ENCODE assay signal across 12 cellular contexts in genomic region chr2:33214436-33214835, GRCh38.
DNase-seq lines count a peak whose midpoint lies in the region; ATAC-seq and TF ChIP-seq lines count a peak whose summit lies in the region.
"Had no signal": no experiment of that assay in that cellular context is flagged by ENCODE, and none has a peak within 500 bp of the region (broad histone marks: within the 10 kb centered on the region; RNA-seq: fewer than 3 reads in every experiment).

No MANE protein-coding gene starts in this region.

- intact Hi-C loops in left ventricle myocardium superior (cut with micrococcal nuclease) (no loop called here), thyroid gland (cut with DNase I) (no loop called here)

- TF ChIP-seq CTCF in thyroid gland (IDR thresholded peaks at IDR 0.05) = no peak

- TF ChIP-seq POLR2A in thyroid gland (IDR thresholded peaks at IDR 0.05) = no peak

- no peaks in the 10 kb centered on the region for H3K9me3 ChIP-seq in thyroid gland
- H3K9me3 ChIP-seq: breast epithelium had no signal

- peaks cover under 1% of the 10 kb centered on the region for H3K4me1 Mint-ChIP-seq in T-helper 2 cell treated with Interferon-gamma antibody and Interleukin-4, amounts not matched to agents 5 μg/mL and 100 μg/mL, for 36 hours (ENCODE audit: low read depth)
- H3K4me1 Mint-ChIP-seq in activated T-helper 17 cell treated with anti-CD3 and anti-CD28 coated beads, Interleukin-2, amount 50 U/mL, for 72 hours = peaks cover under 1% of the 10 kb centered on the region

- no peaks in the 10 kb centered on the region for H3K27me3 ChIP-seq in thyroid gland
- H3K27me3 ChIP-seq: breast epithelium had no signal

- peak; percentile 24 for DNase-seq in T-helper 2 cell treated with Interferon-gamma antibody and Interleukin-4, amounts not matched to agents 5 μg/mL and 100 μg/mL, for 36 hours (ENCODE audit: low spot score)
- no peak for DNase-seq in T-helper 2 cell
- DNase-seq in left ventricle myocardium superior = no peak
- peak; percentile 6 to 30 for DNase-seq in thyroid gland
- DNase-seq in stimulated activated CD4-positive, alpha-beta T cell treated with anti-CD3 and anti-CD28 coated beads, Interleukin-4, amount 100 ng/mL, for 1 hour = no peak
- DNase-seq: 8988T; activated CD4-positive, alpha-beta T cell treated with anti-CD3 and anti-CD28 coated beads, Interleukin-2, amount 50 U/mL, for 48 hours; SHP77 treated with DMSO at 0.1 percent for 48 hours had no signal

- peaks cover 10% of the 10 kb centered on the region for H3K27me3 Mint-ChIP-seq in T-helper 2 cell treated with Interferon-gamma antibody and Interleukin-4, amounts not matched to agents 5 μg/mL and 100 μg/mL, for 36 hours (ENCODE audit: low read depth)
- no peaks in the 10 kb centered on the region for H3K27me3 Mint-ChIP-seq in activated T-helper 17 cell treated with anti-CD3 and anti-CD28 coated beads, Interleukin-2, amount 50 U/mL, for 72 hours

- no peaks in the 10 kb centered on the region for H3K9me3 Mint-ChIP-seq in T-helper 2 cell treated with Interferon-gamma antibody and Interleukin-4, amounts not matched to agents 5 μg/mL and 100 μg/mL, for 36 hours
- no peaks in the 10 kb centered on the region for H3K9me3 Mint-ChIP-seq in activated T-helper 17 cell treated with anti-CD3 and anti-CD28 coated beads, Interleukin-2, amount 50 U/mL, for 72 hours

- WGBS in thyroid gland, 2 donors = 48 to 49% methylated on average over 11 of the region's 11 CpGs

- peak; percentile 54 for ATAC-seq in activated T-helper 17 cell treated with anti-CD3 and anti-CD28 coated beads, Interleukin-2, amount 50 U/mL, for 72 hours (replicated peaks)
- ATAC-seq in left ventricle myocardium superior = peak; percentile 26
- ATAC-seq in GM19455 (IDR thresholded peaks at IDR 0.05; ENCODE audit: unreplicated experiment) = no peak
- ATAC-seq in GM18909 (IDR thresholded peaks at IDR 0.05; ENCODE audit: poor library complexity, unreplicated experiment) = no peak

- no peak overlapping the region for H3K4me3 ChIP-seq in thyroid gland (replicated peaks in 1 of 3)
- H3K4me3 ChIP-seq: breast epithelium had no signal

- H3K4me3 Mint-ChIP-seq in T-helper 2 cell treated with Interferon-gamma antibody and Interleukin-4, amounts not matched to agents 5 μg/mL and 100 μg/mL, for 36 hours = no peak overlapping the region
- no peak overlapping the region for H3K4me3 Mint-ChIP-seq in activated T-helper 17 cell treated with anti-CD3 and anti-CD28 coated beads, Interleukin-2, amount 50 U/mL, for 72 hours

- H3K4me1 ChIP-seq in thyroid gland = peaks cover 0 to 3% of the 10 kb centered on the region in 2 donors
- H3K4me1 ChIP-seq: breast epithelium had no signal

- H3K27ac ChIP-seq in thyroid gland = no peak overlapping the region
- H3K27ac ChIP-seq: breast epithelium had no signal

- H3K36me3 Mint-ChIP-seq in T-helper 2 cell treated with Interferon-gamma antibody and Interleukin-4, amounts not matched to agents 5 μg/mL and 100 μg/mL, for 36 hours (ENCODE audit: low read depth) = no peaks in the 10 kb centered on the region
- H3K36me3 Mint-ChIP-seq in activated T-helper 17 cell treated with anti-CD3 and anti-CD28 coated beads, Interleukin-2, amount 50 U/mL, for 72 hours (ENCODE audit: low read depth) = no peaks in the 10 kb centered on the region

- H3K36me3 ChIP-seq in thyroid gland = no peaks in the 10 kb centered on the region
- H3K36me3 ChIP-seq: breast epithelium had no signal

- no peak overlapping the region for H3K27ac Mint-ChIP-seq in T-helper 2 cell treated with Interferon-gamma antibody and Interleukin-4, amounts not matched to agents 5 μg/mL and 100 μg/mL, for 36 hours
- H3K27ac Mint-ChIP-seq in activated T-helper 17 cell treated with anti-CD3 and anti-CD28 coated beads, Interleukin-2, amount 50 U/mL, for 72 hours = no peak overlapping the region

Comparison
In these comparisons a context has a peak if more than half of its experiments do, and no peak if none do; other contexts are left out.
1. DNase-seq: peak in T-helper 2 cell treated with Interferon-gamma antibody and Interleukin-4, amounts not matched to agents 5 μg/mL and 100 μg/mL, for 36 hours (single experiment) and thyroid gland (2 of 2); none in T-helper 2 cell (0 of 5), left ventricle myocardium superior (single experiment) and stimulated activated CD4-positive, alpha-beta T cell treated with anti-CD3 and anti-CD28 coated beads, Interleukin-4, amount 100 ng/mL, for 1 hour (single experiment).
2. ATAC-seq: peak in activated T-helper 17 cell treated with anti-CD3 and anti-CD28 coated beads, Interleukin-2, amount 50 U/mL, for 72 hours (single experiment) and left ventricle myocardium superior (single experiment); none in GM19455 (single experiment) and GM18909 (single experiment).